In genomic region chr1:6127587-6128163, GRCh38 we compare ENCODE assay signal across 8 cellular contexts. TPM values are rescaled to one million over a fixed set of nuclear protein-coding genes. Genes with fewer than 3 reads are reported as not detected.
DNase-seq lines count a peak whose midpoint lies in the region; ATAC-seq and TF ChIP-seq lines count a peak whose summit lies in the region.

No MANE protein-coding gene starts in this region.

- peaks cover 4% of the 10 kb centered on the region; the same call in 1 of the 2 replicates for H4K20me1 ChIP-seq in Karpas-422 (ENCODE audit: insufficient read depth, low read depth, low read length)

- intact Hi-C loops in left lung (cut with DNase I): no loop called here

- H3K79me2 ChIP-seq in Karpas-422 (ENCODE audit: low read length): no peaks in the 10 kb centered on the region

- TF ChIP-seq CTCF in AG10803 (conservative IDR thresholded peaks at IDR 0.05; ENCODE audit: low read length) (no peak), left lung (IDR thresholded peaks at IDR 0.05) (no peak)

- H3K27ac ChIP-seq in Karpas-422 (ENCODE audit: low read length) (no peak overlapping the region), left lung (no peak overlapping the region)

- peak; percentile 41 for DNase-seq in AG10803 (ENCODE audit: low read depth)
- peak; percentile 93 for DNase-seq in Karpas-422
- peak; percentile 11 to 60 (median 37) for DNase-seq in activated CD4-positive, CD25-positive, alpha-beta regulatory T cell (lab: John Stamatoyannopoulos, UW)
- DNase-seq in central memory CD4-positive, alpha-beta T cell: peak; percentile 71
- DNase-seq in left lung: peak; percentile 89 to 94
- DNase-seq in stimulated activated CD4-positive, alpha-beta T cell treated with anti-CD3 and anti-CD28 coated beads, TNF-alpha, amount 100 ng/mL, for 48 hours (ENCODE audit: low read depth in 3 of 3): peak; percentile 50 to 85 (median 56)
- DNase-seq in NCI-H2171 treated with DMSO at 0.1 percent for 48 hours (lab: John Stamatoyannopoulos, UW): no peak

- ATAC-seq in left lung: peak; percentile 98
- no peak for ATAC-seq in HG03196 (IDR thresholded peaks at IDR 0.05; ENCODE audit: unreplicated experiment)

- H3K4me1 ChIP-seq in Karpas-422 (ENCODE audit: low read length) (no peaks in the 10 kb centered on the region), left lung (peaks cover 0 to 6% of the 10 kb centered on the region in 2 donors)

- H3K27me3 ChIP-seq in Karpas-422 (ENCODE audit: low read length) (no peaks in the 10 kb centered on the region), left lung (peaks cover 0 to 47% of the 10 kb centered on the region in 2 donors)

- peak overlapping the region; percentile 12; the same call in 1 of the 2 replicates for H3K4me3 ChIP-seq in AG10803 (ENCODE audit: low read length)
- H3K4me3 ChIP-seq in Karpas-422 (ENCODE audit: low read length): no peak overlapping the region
- H3K4me3 ChIP-seq in left lung: no peak overlapping the region

- no peak overlapping the region for H3K4me2 ChIP-seq in Karpas-422 (ENCODE audit: low read depth, low read length, poor library complexity, severe bottlenecking)

- H3K36me3 ChIP-seq in Karpas-422 (ENCODE audit: insufficient read depth, low read length): no peaks in the 10 kb centered on the region
- no peaks in the 10 kb centered on the region for H3K36me3 ChIP-seq in left lung

- no peaks in the 10 kb centered on the region for H3K9me2 ChIP-seq in Karpas-422 (replicated peaks; ENCODE audit: insufficient read depth, low read length)

- H3K9me3 ChIP-seq in Karpas-422 (ENCODE audit: low read length) (no peaks in the 10 kb centered on the region), left lung (peaks cover 0 to 11% of the 10 kb centered on the region in 2 donors)

- no peak overlapping the region for H3K9ac ChIP-seq in Karpas-422 (ENCODE audit: low read length)

- H2AFZ ChIP-seq in Karpas-422 (ENCODE audit: low read length): no peak overlapping the region

RNA-seq across cellular contexts. Expression of gene CHD5, which starts 52.4 kb away (rescaled TPM):
- not detected in 2 replicates for total RNA-seq in Karpas-422 (2014; rRNA removed; shearing (Covaris generic); ENCODE audit: low replicate concordance)
- total RNA-seq in left lung: under 1 TPM; 0.03 to 0.13 TPM
